ENCODE assay signal across 8 cellular contexts in the genomic region with DNA sequence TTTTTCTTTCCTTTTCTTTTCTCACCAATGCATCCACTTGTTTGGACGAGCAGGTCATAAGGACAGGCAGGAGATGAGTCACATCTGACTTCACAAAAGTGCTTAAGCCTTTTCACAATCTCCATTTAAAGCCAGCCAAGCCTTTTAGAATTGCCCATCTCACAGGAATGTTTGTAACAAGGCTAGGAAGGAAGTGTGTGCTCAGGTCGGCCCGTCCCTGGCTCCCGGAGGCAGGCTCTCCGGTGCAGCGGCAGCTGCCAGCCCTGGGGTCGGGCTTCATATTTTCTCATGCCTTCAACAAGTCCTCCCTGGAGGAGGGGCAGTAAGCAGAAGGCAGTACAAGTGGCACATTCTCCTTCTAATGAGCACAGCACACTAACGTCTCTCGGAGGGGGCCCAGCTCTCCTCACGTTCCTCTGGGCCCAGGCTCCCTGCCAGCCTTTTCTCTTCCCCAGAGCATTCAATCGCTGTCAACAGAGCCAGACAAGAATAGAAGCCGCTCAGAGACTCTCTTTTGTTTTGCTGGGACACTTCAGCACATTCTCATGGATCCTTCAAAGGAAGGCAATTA.
DNase-seq lines count a peak whose midpoint lies in the region; ATAC-seq and TF ChIP-seq lines count a peak whose summit lies in the region.

No MANE protein-coding gene starts in this region.

- H3K4me1 ChIP-seq in rectal smooth muscle tissue (ENCODE audit: control insufficient read depth, insufficient read depth, low read length), result peaks cover 18% of the 10 kb centered on the region
- H3K4me1 ChIP-seq in CD8-positive, alpha-beta T cell (ENCODE audit: insufficient read depth, low read length), result no peaks in the 10 kb centered on the region

- no peaks in the 10 kb centered on the region for H3K36me3 ChIP-seq in SK-N-MC (ENCODE audit: insufficient read depth, low read length)
- no peaks in the 10 kb centered on the region for H3K36me3 ChIP-seq in rectal smooth muscle tissue (ENCODE audit: control insufficient read depth, insufficient read depth, low read length)
- H3K36me3 ChIP-seq in CD8-positive, alpha-beta T cell (ENCODE audit: insufficient read depth, low read length), result no peaks in the 10 kb centered on the region

- H3K9me3 ChIP-seq in SK-N-MC (ENCODE audit: low read depth, low read length), result no peaks in the 10 kb centered on the region
- no peaks in the 10 kb centered on the region for H3K9me3 ChIP-seq in CD8-positive, alpha-beta T cell (ENCODE audit: low read length)

- intact Hi-C loops in CD8-positive, alpha-beta T cell (cut with DNase I, micrococcal nuclease), result no loop called here

- no peaks in the 10 kb centered on the region for H3K4me1 Mint-ChIP-seq in CD8-positive, alpha-beta T cell (ENCODE audit: low read depth)

- H3K9me3 Mint-ChIP-seq in CD8-positive, alpha-beta T cell, result no peaks in the 10 kb centered on the region

- H3K27ac ChIP-seq in SK-N-MC (peak overlapping the region; percentile 48; the same call in 1 of the 2 replicates), rectal smooth muscle tissue (ENCODE audit: low read depth, low read length) (peak overlapping the region; percentile 80)
- no peak overlapping the region for H3K27ac ChIP-seq in CD8-positive, alpha-beta T cell (ENCODE audit: low read depth, low read length)

- TF ChIP-seq CTCF in CD8-positive, alpha-beta T cell (IDR thresholded peaks at IDR 0.05), result no peak

- POLR2A ChIA-PET in CD8-positive, alpha-beta T cell (lab: Charles Lee), result no interaction called here

- H3K27ac Mint-ChIP-seq in CD8-positive, alpha-beta T cell, result no peak overlapping the region

- ATAC-seq in HG03342 (IDR thresholded peaks at IDR 0.05; ENCODE audit: unreplicated experiment) (no peak), GM18502 (IDR thresholded peaks at IDR 0.05; ENCODE audit: poor library complexity, unreplicated experiment) (no peak)
- no peak for ATAC-seq in CD8-positive, alpha-beta T cell

- peak; percentile 93 for DNase-seq in GM04503 (ENCODE audit: low read depth)
- no peak for DNase-seq in SK-N-MC (ENCODE audit: low read depth, low spot score)
- DNase-seq in glomerular visceral epithelial cell (ENCODE audit: extremely low spot score), result peak; percentile 87
- no peak for DNase-seq in 8988T
- no peak for DNase-seq in CD8-positive, alpha-beta T cell

- peaks cover 20% of the 10 kb centered on the region for H3K27me3 Mint-ChIP-seq in CD8-positive, alpha-beta T cell (ENCODE audit: low read depth)

- H3K27me3 ChIP-seq in rectal smooth muscle tissue (ENCODE audit: control insufficient read depth, insufficient read depth, low read length), result no peaks in the 10 kb centered on the region
- no peaks in the 10 kb centered on the region for H3K27me3 ChIP-seq in CD8-positive, alpha-beta T cell (ENCODE audit: insufficient read depth, low read length)

- H3K4me3 ChIP-seq in SK-N-MC, result peak overlapping the region; percentile 39
- H3K4me3 ChIP-seq in rectal smooth muscle tissue (ENCODE audit: low read length), result peak overlapping the region; percentile 8
- H3K4me3 ChIP-seq in CD8-positive, alpha-beta T cell (ENCODE audit: low read depth, low read length), result no peak overlapping the region

- CTCF ChIA-PET in CD8-positive, alpha-beta T cell (lab: Charles Lee), result no interaction called here

- no peaks in the 10 kb centered on the region for H3K36me3 Mint-ChIP-seq in CD8-positive, alpha-beta T cell

- no peak overlapping the region for H3K4me3 Mint-ChIP-seq in CD8-positive, alpha-beta T cell

- H3K9ac ChIP-seq in SK-N-MC (ENCODE audit: insufficient read length) (peak overlapping the region; percentile 3), rectal smooth muscle tissue (ENCODE audit: low read length) (no peak overlapping the region)

Comparison
In these comparisons a context has a peak if more than half of its experiments do, and no peak if none do; other contexts are left out.
1. DNase-seq: peak in GM04503 (single experiment) and glomerular visceral epithelial cell (single experiment); none in SK-N-MC (single experiment), 8988T (single experiment) and CD8-positive, alpha-beta T cell (0 of 7).